Comparison of ENCODE assay signal across 22 cellular contexts in genomic region chr5:133415506-133415905, GRCh38.
DNase-seq lines count a peak whose midpoint lies in the region; ATAC-seq and TF ChIP-seq lines count a peak whose summit lies in the region.
"Had no signal": no experiment of that assay in that cellular context is flagged by ENCODE, and none has a peak within 500 bp of the region (broad histone marks: within the 10 kb centered on the region; RNA-seq: fewer than 3 reads in every experiment).

No MANE protein-coding gene starts in this region.

- no peaks in the 10 kb centered on the region for H3K27me3 ChIP-seq in dorsolateral prefrontal cortex
- H3K27me3 ChIP-seq: BLaER1 treated with 17β-estradiol and CSF1 and Interleukin-3, amounts not matched to agents 10 nM and 100 nM had no signal

- no peak for TF ChIP-seq CTCF in natural killer cell (IDR thresholded peaks at IDR 0.05)
- TF ChIP-seq CTCF in dorsolateral prefrontal cortex (IDR thresholded peaks at IDR 0.05 in 54 of 56, conservative IDR thresholded peaks at IDR 0.05 in 2 of 56; ENCODE audit: low read depth in 1 of 56, partially characterized antibody in 56 of 56), result no peak

- H3K9me3 Mint-ChIP-seq in natural killer cell treated with Interleukin-12 subunit alpha and Interleukin-12 subunit beta and Interleukin-15 and Interleukin-18, amount 100 ng/mL, for 72 hours, result no peaks in the 10 kb centered on the region
- no peaks in the 10 kb centered on the region for H3K9me3 Mint-ChIP-seq in natural killer cell
- H3K9me3 Mint-ChIP-seq: CD14-positive monocyte; CD4-positive, alpha-beta T cell; CD8-positive, alpha-beta memory T cell; GM23338; H9 had no signal

- intact Hi-C loops in natural killer cell (cut with micrococcal nuclease) (no loop called here), dorsolateral prefrontal cortex (cut with DNase I) (no loop called here)

- peak; percentile 31 for DNase-seq in natural killer cell treated with Interleukin-12 subunit alpha and Interleukin-12 subunit beta and Interleukin-15 and Interleukin-18, amount 100 ng/mL, for 72 hours (ENCODE audit: low spot score)
- DNase-seq in natural killer cell (no peak), dorsolateral prefrontal cortex (no peak)
- DNase-seq in stimulated activated naive CD4-positive, alpha-beta T cell (lab: John Stamatoyannopoulos, UW), result no peak
- DNase-seq: 8988T; ACHN; AML-193; BE2C; CD4-positive, alpha-beta T cell; CD8-positive, alpha-beta memory T cell; DMS 273 treated with DMSO at 0.1 percent for 48 hours; DMS53; DMS79 treated with DMSO at 0.1 percent for 48 hours; GF-D8; H9 had no signal

- H3K4me3 Mint-ChIP-seq in natural killer cell treated with Interleukin-12 subunit alpha and Interleukin-12 subunit beta and Interleukin-15 and Interleukin-18, amount 100 ng/mL, for 72 hours, result no peak overlapping the region
- H3K4me3 Mint-ChIP-seq in natural killer cell, result no peak overlapping the region
- H3K4me3 Mint-ChIP-seq: CD14-positive monocyte; CD4-positive, alpha-beta T cell; CD8-positive, alpha-beta memory T cell; GM23338; H9 had no signal

- no peak overlapping the region for H3K4me3 ChIP-seq in dorsolateral prefrontal cortex
- H3K4me3 ChIP-seq: A549; BLaER1 treated with 17β-estradiol and CSF1 and Interleukin-3, amounts not matched to agents 10 nM and 100 nM; GM23338 had no signal

- no peaks in the 10 kb centered on the region for H3K36me3 Mint-ChIP-seq in natural killer cell treated with Interleukin-12 subunit alpha and Interleukin-12 subunit beta and Interleukin-15 and Interleukin-18, amount 100 ng/mL, for 72 hours
- no peaks in the 10 kb centered on the region for H3K36me3 Mint-ChIP-seq in natural killer cell
- H3K36me3 Mint-ChIP-seq: CD14-positive monocyte; CD8-positive, alpha-beta memory T cell had no signal

- H3K4me1 Mint-ChIP-seq in natural killer cell treated with Interleukin-12 subunit alpha and Interleukin-12 subunit beta and Interleukin-15 and Interleukin-18, amount 100 ng/mL, for 72 hours (ENCODE audit: low read depth in 2 of 2), result no peaks in the 10 kb centered on the region
- H3K4me1 Mint-ChIP-seq in natural killer cell, result no peaks in the 10 kb centered on the region
- H3K4me1 Mint-ChIP-seq: CD14-positive monocyte; CD8-positive, alpha-beta memory T cell; GM23338; H9 had no signal

- ATAC-seq in natural killer cell treated with Interleukin-12 subunit alpha and Interleukin-12 subunit beta and Interleukin-15 and Interleukin-18, amount 100 ng/mL, for 72 hours, result no peak
- ATAC-seq in natural killer cell, result no peak
- no peak for ATAC-seq in HG03469 (IDR thresholded peaks at IDR 0.05; ENCODE audit: unreplicated experiment)
- ATAC-seq: A549, GM23338, HCT116 had no signal

- peaks cover 30 to 70% of the 10 kb centered on the region in 2 donors for H3K27me3 Mint-ChIP-seq in natural killer cell treated with Interleukin-12 subunit alpha and Interleukin-12 subunit beta and Interleukin-15 and Interleukin-18, amount 100 ng/mL, for 72 hours
- H3K27me3 Mint-ChIP-seq in natural killer cell (ENCODE audit: low read depth in 2 of 2), result peaks cover 20 to 64% of the 10 kb centered on the region in 2 donors

- H3K27ac Mint-ChIP-seq in natural killer cell treated with Interleukin-12 subunit alpha and Interleukin-12 subunit beta and Interleukin-15 and Interleukin-18, amount 100 ng/mL, for 72 hours, result no peak overlapping the region
- H3K27ac Mint-ChIP-seq in natural killer cell, result no peak overlapping the region
- H3K27ac Mint-ChIP-seq: CD14-positive monocyte; CD4-positive, alpha-beta T cell; CD8-positive, alpha-beta memory T cell; GM23338; H9 had no signal

- peak overlapping the region in 40 of 59 donors; percentile 3 to 78 (median 64) for H3K27ac ChIP-seq in dorsolateral prefrontal cortex
- peak overlapping the region; percentile 61 for H3K27ac ChIP-seq in temporal lobe (ENCODE audit: low read depth, low read length)
- H3K27ac ChIP-seq: A549; BLaER1 treated with 17β-estradiol and CSF1 and Interleukin-3, amounts not matched to agents 10 nM and 100 nM had no signal
